ENCODE assay signal across 17 cellular contexts in the genomic region with DNA sequence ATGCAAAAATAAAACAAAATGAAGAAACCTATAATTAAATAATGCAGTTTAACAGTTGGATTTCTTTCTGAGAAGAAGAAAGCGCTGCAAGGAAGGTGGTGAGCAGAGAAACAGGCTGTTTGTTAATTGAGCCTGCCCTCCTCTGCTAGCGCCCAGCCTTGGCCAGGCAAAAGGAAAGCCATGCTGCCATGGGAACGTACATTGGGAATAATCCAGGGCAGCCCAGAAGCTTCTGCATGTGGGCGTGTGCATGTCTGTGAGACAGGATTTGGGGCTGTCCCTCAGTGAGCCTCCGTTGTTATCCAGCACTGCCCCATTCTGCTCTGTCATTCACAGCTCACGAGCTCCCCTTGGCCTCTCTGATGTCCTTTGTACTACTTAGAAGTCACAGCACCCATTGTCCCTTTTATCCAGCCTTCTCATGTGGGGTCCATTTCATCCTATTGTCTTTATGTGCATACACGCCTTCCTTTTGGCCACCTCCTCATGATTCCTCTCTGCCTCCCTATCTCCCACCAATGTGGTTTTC.
DNase-seq lines count a peak whose midpoint lies in the region; TF ChIP-seq lines count a peak whose summit lies in the region.
"Had no signal": no experiment of that assay in that cellular context is flagged by ENCODE, and none has a peak within 500 bp of the region (broad histone marks: within the 10 kb centered on the region; RNA-seq: fewer than 3 reads in every experiment).

No MANE protein-coding gene starts in this region.

- WGBS in esophagus muscularis mucosa: 93% methylated on average over 7 of the region's 7 CpGs

- H3K4me3 ChIP-seq in esophagus muscularis mucosa (no peak overlapping the region), left ventricle myocardium inferior (no peak overlapping the region)
- H3K4me3 ChIP-seq: PC-9 had no signal

- no peak overlapping the region for H3K4me3 Mint-ChIP-seq in chondrocyte (ENCODE audit: unreplicated experiment)
- H3K4me3 Mint-ChIP-seq: CD8-positive, alpha-beta memory T cell had no signal

- no peak overlapping the region for H3K27ac ChIP-seq in esophagus muscularis mucosa (replicated peaks in 1 of 4)
- H3K27ac ChIP-seq in substantia nigra (ENCODE audit: low read depth, low read length, poor library complexity, severe bottlenecking): no peak overlapping the region
- no peak overlapping the region for H3K27ac ChIP-seq in left ventricle myocardium inferior (replicated peaks)
- H3K27ac ChIP-seq: HL-60, KMS-11, PC-9, RWPE1 had no signal

- peaks cover 0 to 4% (median 0%) of the 10 kb centered on the region in 4 donors for H3K4me1 ChIP-seq in esophagus muscularis mucosa
- H3K4me1 ChIP-seq in left ventricle myocardium inferior: peaks cover 26% of the 10 kb centered on the region

- no peaks in the 10 kb centered on the region for H3K4me1 Mint-ChIP-seq in chondrocyte (ENCODE audit: low read depth)
- H3K4me1 Mint-ChIP-seq: CD8-positive, alpha-beta memory T cell had no signal

- peaks cover 6% of the 10 kb centered on the region for H3K9me3 Mint-ChIP-seq in chondrocyte (ENCODE audit: low read depth)

- no peak for TF ChIP-seq POLR2A in esophagus muscularis mucosa (IDR thresholded peaks at IDR 0.05; ENCODE audit: low read depth)

- no peak for TF ChIP-seq EP300 in esophagus muscularis mucosa (IDR thresholded peaks at IDR 0.05)

- no peak for TF ChIP-seq CTCF in esophagus muscularis mucosa (IDR thresholded peaks at IDR 0.05)
- no peak for TF ChIP-seq CTCF in left ventricle myocardium inferior (IDR thresholded peaks at IDR 0.05; ENCODE audit: borderline replicate concordance)
- no peak for TF ChIP-seq CTCF in chondrocyte (IDR thresholded peaks at IDR 0.05)

- peaks cover 2% of the 10 kb centered on the region for H3K27me3 Mint-ChIP-seq in chondrocyte (ENCODE audit: low read depth)

- H3K36me3 ChIP-seq in esophagus muscularis mucosa (no peaks in the 10 kb centered on the region), left ventricle myocardium inferior (peaks cover 15% of the 10 kb centered on the region)

- peaks cover 20% of the 10 kb centered on the region for H3K36me3 Mint-ChIP-seq in chondrocyte (ENCODE audit: low read depth)
- H3K36me3 Mint-ChIP-seq: CD8-positive, alpha-beta memory T cell had no signal

- no peaks in the 10 kb centered on the region for H3K27me3 ChIP-seq in esophagus muscularis mucosa
- no peaks in the 10 kb centered on the region for H3K27me3 ChIP-seq in left ventricle myocardium inferior (ENCODE audit: low read depth)

- DNase-seq in NCI-H2227 (lab: John Stamatoyannopoulos, UW; ENCODE audit: unreplicated experiment) (peak; percentile 17), esophagus muscularis mucosa (ENCODE audit: extremely low spot score) (peak; percentile 81), medulla oblongata (ENCODE audit: extremely low spot score) (peak; percentile 42), substantia nigra (lab: John Stamatoyannopoulos, UW) (peak in 27 of 49 donors; percentile 2 to 46 (median 19)), left ventricle myocardium inferior (no peak), chondrocyte (ENCODE audit: low spot score) (no peak), ureter (ENCODE audit: low spot score) (no peak)
- DNase-seq: CD8-positive, alpha-beta memory T cell; DMS79; NCI-H187; NCI-H2107; NCI-H526; PC-9; SIG-M5 had no signal

- H3K9me3 ChIP-seq in esophagus muscularis mucosa (peaks cover 0 to 6% (median 0%) of the 10 kb centered on the region in 4 donors), left ventricle myocardium inferior (replicated peaks) (peaks cover 11% of the 10 kb centered on the region)

- intact Hi-C loops in esophagus muscularis mucosa (cut with DNase I) (no loop called here), left ventricle myocardium inferior (cut with micrococcal nuclease) (no loop called here)

- H3K27ac Mint-ChIP-seq in chondrocyte (ENCODE audit: unreplicated experiment): no peak overlapping the region
- H3K27ac Mint-ChIP-seq: CD8-positive, alpha-beta memory T cell had no signal

Comparison
In these comparisons a context has a peak if more than half of its experiments do, and no peak if none do; other contexts are left out.
1. DNase-seq: peak in NCI-H2227 (single experiment), esophagus muscularis mucosa (single experiment), medulla oblongata (single experiment) and substantia nigra (27 of 49); none in left ventricle myocardium inferior (single experiment), chondrocyte (single experiment) and ureter (single experiment).